ENCODE assay signal across 24 cellular contexts in genomic region chr10:95860486-95861040, GRCh38. TPM values are rescaled to one million over a fixed set of nuclear protein-coding genes. Genes with fewer than 3 reads are reported as not detected.
DNase-seq lines count a peak whose midpoint lies in the region; ATAC-seq and TF ChIP-seq lines count a peak whose summit lies in the region.
"Had no signal": no experiment of that assay in that cellular context is flagged by ENCODE, and none has a peak within 500 bp of the region (broad histone marks: within the 10 kb centered on the region; RNA-seq: fewer than 3 reads in every experiment).

No MANE protein-coding gene starts in this region.

- H3K27ac Mint-ChIP-seq in T-helper 1 cell treated with Interleukin-12 subunit alpha and Interleukin-12 subunit beta and Interleukin-4 antibody, amounts not matched to agents 30 μg/mL and 1 μg/mL, for 36 hours, result peak overlapping the region; percentile 52
- peak overlapping the region; percentile 37 for H3K27ac Mint-ChIP-seq in stimulated activated memory B cell treated with anti-CD40 and anti-IgM and Interleukin-4, amounts not matched to agents 10 μg/mL and 1 μg/mL and 100 μg/mL, for 72 hours
- H3K27ac Mint-ChIP-seq: activated naive CD8-positive, alpha-beta T cell treated with anti-CD3 and anti-CD28 coated beads, Interleukin-2, amount 10 ng/mL, durations not matched to agents 7 days and 5 days; effector memory CD8-positive, alpha-beta T cell; nephron; WTC11 had no signal

- H3K9me3 ChIP-seq in A673 (ENCODE audit: low read depth, low read length, poor library complexity, severe bottlenecking), result no peaks in the 10 kb centered on the region
- H3K9me3 ChIP-seq: esophagus squamous epithelium, pancreas, sigmoid colon had no signal

- POLR2A ChIA-PET in A673 (lab: Charles Lee; ENCODE audit: low non-redundant PET), result no interaction called here

- H3K27me3 Mint-ChIP-seq in T-helper 1 cell treated with Interleukin-12 subunit alpha and Interleukin-12 subunit beta and Interleukin-4 antibody, amounts not matched to agents 30 μg/mL and 1 μg/mL, for 36 hours (ENCODE audit: low read depth), result no peaks in the 10 kb centered on the region
- no peaks in the 10 kb centered on the region for H3K27me3 Mint-ChIP-seq in stimulated activated memory B cell treated with anti-CD40 and anti-IgM and Interleukin-4, amounts not matched to agents 10 μg/mL and 1 μg/mL and 100 μg/mL, for 72 hours

- no peak overlapping the region for H3K4me3 Mint-ChIP-seq in T-helper 1 cell treated with Interleukin-12 subunit alpha and Interleukin-12 subunit beta and Interleukin-4 antibody, amounts not matched to agents 30 μg/mL and 1 μg/mL, for 36 hours
- H3K4me3 Mint-ChIP-seq in stimulated activated memory B cell treated with anti-CD40 and anti-IgM and Interleukin-4, amounts not matched to agents 10 μg/mL and 1 μg/mL and 100 μg/mL, for 72 hours, result no peak overlapping the region
- H3K4me3 Mint-ChIP-seq: activated naive CD8-positive, alpha-beta T cell treated with anti-CD3 and anti-CD28 coated beads, Interleukin-2, amount 10 ng/mL, durations not matched to agents 7 days and 5 days; effector memory CD8-positive, alpha-beta T cell; nephron; WTC11 had no signal

- TF ChIP-seq CTCF in foreskin fibroblast (IDR thresholded peaks at IDR 0.05; ENCODE audit: low read depth, low read length) (no peak), A673 (conservative IDR thresholded peaks at IDR 0.05; ENCODE audit: low read depth, low read length) (no peak)

- H3K4me3 ChIP-seq in foreskin fibroblast (ENCODE audit: low read depth in 1 of 2, low read length in 2 of 2), result no peak overlapping the region
- H3K4me3 ChIP-seq in A673 (ENCODE audit: low read depth, low read length, poor library complexity, severe bottlenecking), result no peak overlapping the region
- H3K4me3 ChIP-seq: esophagus squamous epithelium, pancreas, sigmoid colon had no signal

- no peak for ATAC-seq in stimulated activated memory B cell treated with anti-CD40 and anti-IgM and Interleukin-4, amounts not matched to agents 10 μg/mL and 1 μg/mL and 100 μg/mL, for 72 hours
- no peak for ATAC-seq in HG03457 (IDR thresholded peaks at IDR 0.05; ENCODE audit: unreplicated experiment)
- ATAC-seq: effector memory CD8-positive, alpha-beta T cell; left ventricle myocardium superior; pancreas; WTC11 had no signal

- no peaks in the 10 kb centered on the region for H3K9me3 Mint-ChIP-seq in T-helper 1 cell treated with Interleukin-12 subunit alpha and Interleukin-12 subunit beta and Interleukin-4 antibody, amounts not matched to agents 30 μg/mL and 1 μg/mL, for 36 hours
- no peaks in the 10 kb centered on the region for H3K9me3 Mint-ChIP-seq in stimulated activated memory B cell treated with anti-CD40 and anti-IgM and Interleukin-4, amounts not matched to agents 10 μg/mL and 1 μg/mL and 100 μg/mL, for 72 hours
- H3K9me3 Mint-ChIP-seq: activated naive CD8-positive, alpha-beta T cell treated with anti-CD3 and anti-CD28 coated beads, Interleukin-2, amount 10 ng/mL, durations not matched to agents 7 days and 5 days; effector memory CD8-positive, alpha-beta T cell had no signal

- no TSS peak for BruUV-seq in A673 (replicated peaks; lab: Mats Ljungman, UMichigan)

- H3K36me3 ChIP-seq in A673 (ENCODE audit: insufficient read depth, low read length, poor library complexity, severe bottlenecking), result no peaks in the 10 kb centered on the region
- H3K36me3 ChIP-seq: pancreas, sigmoid colon had no signal

- intact Hi-C loops in A673 (cut with micrococcal nuclease; ENCODE audit: unreplicated experiment), result no loop called here

- H3K4me1 Mint-ChIP-seq in T-helper 1 cell treated with Interleukin-12 subunit alpha and Interleukin-12 subunit beta and Interleukin-4 antibody, amounts not matched to agents 30 μg/mL and 1 μg/mL, for 36 hours (ENCODE audit: low read depth), result peaks cover 35% of the 10 kb centered on the region
- H3K4me1 Mint-ChIP-seq in stimulated activated memory B cell treated with anti-CD40 and anti-IgM and Interleukin-4, amounts not matched to agents 10 μg/mL and 1 μg/mL and 100 μg/mL, for 72 hours, result peaks cover 32% of the 10 kb centered on the region
- H3K4me1 Mint-ChIP-seq: WTC11 had no signal

- no peaks in the 10 kb centered on the region for H3K27me3 ChIP-seq in A673 (replicated peaks; ENCODE audit: insufficient read depth, low read depth, low read length, poor library complexity)
- H3K27me3 ChIP-seq: esophagus squamous epithelium, pancreas, sigmoid colon had no signal

- no peak overlapping the region for H3K27ac ChIP-seq in A673 (ENCODE audit: low read depth, low read length, poor library complexity, severe bottlenecking)
- H3K27ac ChIP-seq: esophagus squamous epithelium, pancreas had no signal

- CTCF ChIA-PET in A673 (lab: Charles Lee), result no interaction called here

- no peak for DNase-seq in T-helper 1 cell
- DNase-seq in RKO (ENCODE audit: low spot score), result peak; percentile 46
- peak; percentile 15 to 64 for DNase-seq in foreskin fibroblast
- DNase-seq in A673 (ENCODE audit: low spot score), result no peak
- no peak for DNase-seq in dermis blood vessel endothelial cell
- DNase-seq: 8988T; activated CD4-positive, alpha-beta T cell treated with anti-CD3 and anti-CD28 coated beads, Interleukin-2, amount 50 U/mL, for 4 hours; activated effector memory CD4-positive, alpha-beta T cell treated with Interleukin-2 at 50 U/mL for 16 hours; activated naive CD8-positive, alpha-beta T cell treated with anti-CD3 and anti-CD28 coated beads, Interleukin-2, amount 10 ng/mL, durations not matched to agents 7 days and 5 days; effector memory CD8-positive, alpha-beta T cell; esophagus squamous epithelium; H7; left ventricle myocardium superior; NCI-H2081 treated with DMSO at 0.1 percent for 48 hours; NCI-H774; pancreas; sigmoid colon; T1000 had no signal

- H3K36me3 Mint-ChIP-seq in T-helper 1 cell treated with Interleukin-12 subunit alpha and Interleukin-12 subunit beta and Interleukin-4 antibody, amounts not matched to agents 30 μg/mL and 1 μg/mL, for 36 hours (ENCODE audit: low read depth), result peaks cover 20% of the 10 kb centered on the region
- H3K36me3 Mint-ChIP-seq in stimulated activated memory B cell treated with anti-CD40 and anti-IgM and Interleukin-4, amounts not matched to agents 10 μg/mL and 1 μg/mL and 100 μg/mL, for 72 hours, result peaks cover 65% of the 10 kb centered on the region

- no peaks in the 10 kb centered on the region for H3K4me1 ChIP-seq in A673 (ENCODE audit: insufficient read depth, low read length, poor library complexity, severe bottlenecking)
- H3K4me1 ChIP-seq: pancreas had no signal

RNA-seq across cellular contexts. Expression of gene CC2D2B, which starts 47.2 kb away (rescaled TPM):
- total RNA-seq in A673 (2021) (not detected in 2 replicates), dermis blood vessel endothelial cell (0.88 and 1.2 TPM in 2 replicates)
- total RNA-seq: MCF 10A had no signal

Comparison
In these comparisons a context has a peak if more than half of its experiments do, and no peak if none do; other contexts are left out.
1. DNase-seq: peak in RKO (single experiment) and foreskin fibroblast (2 of 2); none in T-helper 1 cell (0 of 5), A673 (single experiment) and dermis blood vessel endothelial cell (single experiment).